In the genomic region with DNA sequence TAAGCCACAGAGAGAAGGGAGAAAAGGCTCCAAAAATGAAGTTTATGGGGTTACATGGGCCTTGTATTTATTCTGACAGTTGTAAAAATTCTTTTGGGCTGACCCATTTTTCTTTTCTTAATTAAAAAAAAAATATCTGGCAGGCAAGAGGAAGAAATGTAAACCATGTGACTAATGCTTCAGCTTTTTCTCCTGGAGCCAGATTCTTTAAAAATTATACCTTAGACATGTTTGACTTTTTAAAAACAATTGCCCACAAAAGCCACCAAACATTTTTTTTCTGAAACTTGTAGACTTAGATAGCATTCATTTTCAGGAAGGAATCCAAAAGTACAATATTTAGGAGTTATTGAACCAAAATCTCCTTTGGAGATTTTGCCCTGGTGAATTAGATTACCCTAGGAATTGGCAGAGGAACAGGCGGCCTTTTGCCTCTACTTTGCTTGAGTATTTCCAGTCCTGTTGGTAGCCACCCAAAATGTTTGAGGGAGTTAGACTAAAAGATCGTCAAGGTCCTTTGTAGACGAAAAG, we compare ENCODE assay signal across 13 cellular contexts. TPM values are rescaled to one million over a fixed set of nuclear protein-coding genes. Genes with fewer than 3 reads are reported as not detected.
DNase-seq lines count a peak whose midpoint lies in the region; ATAC-seq, FAIRE-seq and TF ChIP-seq lines count a peak whose summit lies in the region.
"Had no signal": no experiment of that assay in that cellular context is flagged by ENCODE, and none has a peak within 500 bp of the region (broad histone marks: within the 10 kb centered on the region; RNA-seq: fewer than 3 reads in every experiment).

No MANE protein-coding gene starts in this region.

- H3K27me3 ChIP-seq in adipocyte (replicated peaks; ENCODE audit: control insufficient read depth, insufficient read depth, low read length) (no peaks in the 10 kb centered on the region), rectal smooth muscle tissue (ENCODE audit: control insufficient read depth, insufficient read depth, low read length) (no peaks in the 10 kb centered on the region)
- H3K27me3 ChIP-seq: BE2C had no signal

- peaks cover 5% of the 10 kb centered on the region for H3K4me1 Mint-ChIP-seq in stimulated activated memory B cell treated with anti-CD40 and anti-IgM and Interleukin-4, amounts not matched to agents 10 μg/mL and 1 μg/mL and 100 μg/mL, for 72 hours

- TF ChIP-seq POLR2A in GM12891 (IDR thresholded peaks at IDR 0.05; ENCODE audit: low read depth, low read length) = no peak

- no peaks in the 10 kb centered on the region for H3K9me3 Mint-ChIP-seq in stimulated activated memory B cell treated with anti-CD40 and anti-IgM and Interleukin-4, amounts not matched to agents 10 μg/mL and 1 μg/mL and 100 μg/mL, for 72 hours
- H3K9me3 Mint-ChIP-seq: activated T-helper 1 cell treated with anti-CD3 and anti-CD28 coated beads, Interleukin-12 subunit alpha, Interleukin-12 subunit beta, Interleukin-2, Interleukin-4 antibody, amounts not matched to agents 30 ng/mL and 10 ng/mL and 1 ng/mL, durations not matched to agents 14 hours and 24 hours and 36 hours had no signal

- H3K27ac ChIP-seq in rectal smooth muscle tissue (ENCODE audit: low read depth, low read length) = peak overlapping the region; percentile 75

- H3K27me3 Mint-ChIP-seq in stimulated activated memory B cell treated with anti-CD40 and anti-IgM and Interleukin-4, amounts not matched to agents 10 μg/mL and 1 μg/mL and 100 μg/mL, for 72 hours = no peaks in the 10 kb centered on the region

- no peak for TF ChIP-seq CTCF in AG09319 (IDR thresholded peaks at IDR 0.05; ENCODE audit: low read depth, low read length)
- TF ChIP-seq CTCF in fibroblast of pulmonary artery (IDR thresholded peaks at IDR 0.05; ENCODE audit: low read length, missing control alignments) = no peak

- H3K4me3 ChIP-seq in adipocyte (ENCODE audit: low read length) = peak overlapping the region; percentile 63
- no peak overlapping the region for H3K4me3 ChIP-seq in fibroblast of pulmonary artery (replicated peaks; ENCODE audit: low read depth, low read length)
- H3K4me3 ChIP-seq in rectal smooth muscle tissue (ENCODE audit: low read length) = no peak overlapping the region

- FAIRE-seq in GM12891 (lab: Jason Lieb, UNC) = no peak
- FAIRE-seq: urothelium cell line had no signal

- H3K9ac ChIP-seq in adipocyte (ENCODE audit: low read length) (peak overlapping the region; percentile 75), rectal smooth muscle tissue (ENCODE audit: low read length) (no peak overlapping the region)

- no peak for ATAC-seq in stimulated activated memory B cell treated with anti-CD40 and anti-IgM and Interleukin-4, amounts not matched to agents 10 μg/mL and 1 μg/mL and 100 μg/mL, for 72 hours
- ATAC-seq in HG03159 (IDR thresholded peaks at IDR 0.05; ENCODE audit: unreplicated experiment) = no peak

- H3K4me1 ChIP-seq in adipocyte (ENCODE audit: control insufficient read depth, insufficient read depth, low read length) (peaks cover 35% of the 10 kb centered on the region), rectal smooth muscle tissue (ENCODE audit: control insufficient read depth, insufficient read depth, low read length) (peaks cover 11% of the 10 kb centered on the region)
- H3K4me1 ChIP-seq: BE2C had no signal

- H3K36me3 ChIP-seq in adipocyte (ENCODE audit: control insufficient read depth, insufficient read depth, low read length, severe bottlenecking) (no peaks in the 10 kb centered on the region), rectal smooth muscle tissue (ENCODE audit: control insufficient read depth, insufficient read depth, low read length) (no peaks in the 10 kb centered on the region)
- H3K36me3 ChIP-seq: BE2C had no signal

- no peaks in the 10 kb centered on the region for H3K9me3 ChIP-seq in adipocyte (ENCODE audit: control insufficient read depth, low read length)
- H3K9me3 ChIP-seq: BE2C had no signal

- no peaks in the 10 kb centered on the region for H3K36me3 Mint-ChIP-seq in stimulated activated memory B cell treated with anti-CD40 and anti-IgM and Interleukin-4, amounts not matched to agents 10 μg/mL and 1 μg/mL and 100 μg/mL, for 72 hours

- no peak overlapping the region for H3K27ac Mint-ChIP-seq in stimulated activated memory B cell treated with anti-CD40 and anti-IgM and Interleukin-4, amounts not matched to agents 10 μg/mL and 1 μg/mL and 100 μg/mL, for 72 hours
- H3K27ac Mint-ChIP-seq: activated T-helper 1 cell treated with anti-CD3 and anti-CD28 coated beads, Interleukin-12 subunit alpha, Interleukin-12 subunit beta, Interleukin-2, Interleukin-4 antibody, amounts not matched to agents 30 ng/mL and 10 ng/mL and 1 ng/mL, durations not matched to agents 14 hours and 24 hours and 36 hours had no signal

- peak; percentile 66 for DNase-seq in AG09319 (ENCODE audit: extremely low read depth, low read depth)
- peak; percentile 78 for DNase-seq in adipocyte (ENCODE audit: low read depth)
- DNase-seq in fibroblast of pulmonary artery (ENCODE audit: low read depth) = peak; percentile 55
- DNase-seq in GM12891 (ENCODE audit: insufficient read length, low spot score) = no peak
- DNase-seq in NCI-H345 treated with DMSO at 0.1 percent for 48 hours (lab: John Stamatoyannopoulos, UW; ENCODE audit: unreplicated experiment) = no peak
- DNase-seq: activated CD4-positive, CD25-positive, alpha-beta regulatory T cell; BE2C; SIG-M5 had no signal

- H3K4me3 Mint-ChIP-seq in stimulated activated memory B cell treated with anti-CD40 and anti-IgM and Interleukin-4, amounts not matched to agents 10 μg/mL and 1 μg/mL and 100 μg/mL, for 72 hours = no peak overlapping the region
- H3K4me3 Mint-ChIP-seq: activated T-helper 1 cell treated with anti-CD3 and anti-CD28 coated beads, Interleukin-12 subunit alpha, Interleukin-12 subunit beta, Interleukin-2, Interleukin-4 antibody, amounts not matched to agents 30 ng/mL and 10 ng/mL and 1 ng/mL, durations not matched to agents 14 hours and 24 hours and 36 hours had no signal

TF ChIP-seq in GM12891, 5 proteins besides CTCF, POLR2A, EP300 and RAD21:
- TF ChIP-seq POU2F2 (IDR thresholded peaks at IDR 0.05; ENCODE audit: low read depth, low read length) (no peak), TAF1 (IDR thresholded peaks at IDR 0.05; ENCODE audit: low read depth, low read length) (no peak), PAX5 (IDR thresholded peaks at IDR 0.05; ENCODE audit: insufficient read depth, low read length, severe bottlenecking) (no peak), SPI1 (IDR thresholded peaks at IDR 0.05; ENCODE audit: low read depth, low read length) (no peak), POLR2AphosphoS5 (IDR thresholded peaks at IDR 0.05; ENCODE audit: low read depth, low read length) (no peak)
TF ChIP-seq in GM12891: peak in this region for 0.

RNA-seq across cellular contexts. Expression of a gene that starts 17.2 kb away (rescaled TPM):
- polyA plus RNA-seq in GM12891 (2012; ENCODE audit: low read depth, missing spikeins) = 6.6 TPM

Comparison
In these comparisons a context has a peak if more than half of its experiments do, and no peak if none do; other contexts are left out.
1. DNase-seq: peak in AG09319 (single experiment), adipocyte (single experiment) and fibroblast of pulmonary artery (single experiment); none in GM12891 (single experiment) and NCI-H345 treated with DMSO at 0.1 percent for 48 hours (single experiment).